8 cellular contexts compared by ENCODE assay signal in the genomic region with DNA sequence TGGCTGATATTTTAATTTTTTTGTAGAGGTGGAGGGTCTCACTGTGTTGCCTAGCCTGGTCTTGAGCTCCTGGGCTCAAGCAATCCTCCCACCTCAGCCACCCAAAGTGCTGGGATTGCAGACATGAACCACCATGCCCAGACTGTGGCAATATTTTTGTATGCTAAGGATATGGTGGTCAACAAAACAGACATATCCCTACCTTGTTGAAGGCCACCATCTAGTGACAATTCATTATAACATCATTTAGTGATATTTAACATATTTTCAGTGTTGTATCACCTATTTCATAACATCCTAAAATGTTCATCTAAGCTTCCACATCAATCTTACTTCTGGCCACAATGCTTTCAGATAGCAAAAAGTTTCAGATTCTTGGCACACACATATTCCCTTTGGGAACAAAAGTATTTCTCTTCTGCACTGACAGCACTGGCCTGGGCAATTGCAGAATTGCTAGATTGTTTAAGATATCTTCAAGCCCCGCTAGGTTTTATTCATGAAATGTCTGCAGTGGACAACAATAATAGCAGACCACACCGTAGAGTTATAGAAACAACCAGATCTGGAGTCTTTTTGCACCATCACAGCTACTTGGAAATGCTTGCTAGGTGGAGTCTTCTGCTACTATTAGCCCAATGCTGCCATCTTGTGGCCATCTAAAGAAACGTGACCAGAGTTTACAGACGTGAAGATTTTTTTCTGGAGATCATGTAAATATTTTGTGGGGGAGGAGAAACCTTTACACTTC. TPM values are rescaled to one million over a fixed set of nuclear protein-coding genes. Genes with fewer than 3 reads are reported as not detected.
A peak's percentile ranks its signal among the peaks of the same experiment; 100 is the strongest.
DNase-seq lines count a peak whose midpoint lies in the region; ATAC-seq and TF ChIP-seq lines count a peak whose summit lies in the region.

No MANE protein-coding gene starts in this region.

- H3K4me3 ChIP-seq in IMR-90 (ENCODE audit: insufficient read depth, low read depth, low read length): no peak overlapping the region
- no peak overlapping the region for H3K4me3 ChIP-seq in PC-3 (ENCODE audit: low read length)
- H3K4me3 ChIP-seq in fibroblast of mammary gland (ENCODE audit: control insufficient read depth, low read depth, low read length): no peak overlapping the region
- no peak overlapping the region for H3K4me3 ChIP-seq in neutrophil (ENCODE audit: low read depth in 1 of 2, low read length in 1 of 2)
- peak overlapping the region; percentile 50 for H3K4me3 ChIP-seq in thoracic aorta

- peaks cover 34% of the 10 kb centered on the region for H3K4me1 Mint-ChIP-seq in activated T-cell treated with anti-CD3 and anti-CD28 coated beads, Interleukin-2, amount 50 U/mL, for 72 hours (ENCODE audit: low read depth)

- TF ChIP-seq POLR2A in IMR-90 (IDR thresholded peaks at IDR 0.05; ENCODE audit: low read depth, low read length): no peak

- no peaks in the 10 kb centered on the region for H3K4me1 ChIP-seq in IMR-90 (ENCODE audit: control insufficient read depth, insufficient read depth, low read length)
- peaks cover 11% of the 10 kb centered on the region for H3K4me1 ChIP-seq in PC-3 (ENCODE audit: insufficient read depth, low read length)
- H3K4me1 ChIP-seq in neutrophil (ENCODE audit: control insufficient read depth in 1 of 2, insufficient read depth in 1 of 2, low read depth in 1 of 2, low read length in 1 of 2): no peaks in the 10 kb centered on the region
- peaks cover 0 to 8% of the 10 kb centered on the region in 2 donors for H3K4me1 ChIP-seq in thoracic aorta (ENCODE audit: control insufficient read depth in 1 of 2, low read depth in 2 of 2)

- peak; percentile 90 for TF ChIP-seq CTCF in IMR-90 (conservative IDR thresholded peaks at IDR 0.05; ENCODE audit: low read depth, low read length)
- peak; percentile 95 for TF ChIP-seq CTCF in PC-3 (conservative IDR thresholded peaks at IDR 0.05; ENCODE audit: low read depth, low read length)
- TF ChIP-seq CTCF in fibroblast of mammary gland (conservative IDR thresholded peaks at IDR 0.05; ENCODE audit: control insufficient read depth, insufficient read depth, low read depth, low read length): peak; percentile 91
- peak; percentile 61 for TF ChIP-seq CTCF in neutrophil (IDR thresholded peaks at IDR 0.05)
- TF ChIP-seq CTCF in thoracic aorta (IDR thresholded peaks at IDR 0.05): peak; percentile 87

- H3K9ac ChIP-seq in IMR-90 (ENCODE audit: low read depth, low read length) (no peak overlapping the region), PC-3 (ENCODE audit: low read length) (no peak overlapping the region)

- no peak overlapping the region for H3K4ac ChIP-seq in IMR-90 (ENCODE audit: low read depth, low read length)

- H3K27me3 Mint-ChIP-seq in activated T-cell treated with anti-CD3 and anti-CD28 coated beads, Interleukin-2, amount 50 U/mL, for 72 hours (ENCODE audit: low read depth): no peaks in the 10 kb centered on the region

- H3F3A ChIP-seq in PC-3 (ENCODE audit: low read length, unreplicated experiment): no peaks in the 10 kb centered on the region

- H3K36me3 ChIP-seq in IMR-90 (ENCODE audit: control insufficient read depth, insufficient read depth, low read length) (no peaks in the 10 kb centered on the region), PC-3 (ENCODE audit: low read depth, low read length) (no peaks in the 10 kb centered on the region), neutrophil (no peaks in the 10 kb centered on the region), thoracic aorta (no peaks in the 10 kb centered on the region)

- POLR2A ChIA-PET in IMR-90 (lab: Charles Lee; ENCODE audit: unreplicated experiment): no interaction called here
- POLR2A ChIA-PET in PC-3 (lab: Charles Lee; ENCODE audit: unreplicated experiment): no interaction called here

- H2AFZ ChIP-seq in IMR-90 (replicated peaks; ENCODE audit: low read length, poor library complexity) (no peak overlapping the region), PC-3 (ENCODE audit: low read length) (no peak overlapping the region)

- dilution Hi-C loops in IMR-90 (cut with HindIII; ENCODE audit: low sequenced_read_pairs, unreplicated experiment): no loop called here

- no peaks in the 10 kb centered on the region for H3K9me3 ChIP-seq in IMR-90 (ENCODE audit: control insufficient read depth, insufficient read depth, low read length)
- no peaks in the 10 kb centered on the region for H3K9me3 ChIP-seq in PC-3 (ENCODE audit: low read length)
- no peaks in the 10 kb centered on the region for H3K9me3 ChIP-seq in neutrophil
- H3K9me3 ChIP-seq in thoracic aorta: no peaks in the 10 kb centered on the region

- no peak overlapping the region for H2BK120ac ChIP-seq in IMR-90 (ENCODE audit: low read depth, low read length)

- CTCF ChIA-PET in IMR-90 (lab: Yijun Ruan, JAX): interaction anchor here (0.5 to 4.6 kb wide), 11 partner anchors 8 to 841 kb away, joined by 3 to 34 read pairs (median 4); partner anchors contain the start of gene CTNNA3
- CTCF ChIA-PET in PC-3 (lab: Charles Lee): interaction anchor here (0.5 to 1.8 kb wide), 12 partner anchors 9 to 548 kb away, joined by 3 to 53 read pairs (median 4); no protein-coding TSS in a partner anchor

- no peak overlapping the region for H3K18ac ChIP-seq in IMR-90 (ENCODE audit: low read depth, low read length)

- no peak overlapping the region for H2BK15ac ChIP-seq in IMR-90 (ENCODE audit: low read depth, low read length)

- no peak overlapping the region for H2BK20ac ChIP-seq in IMR-90 (ENCODE audit: low read depth, low read length)

- H3K4me3 Mint-ChIP-seq in activated T-cell treated with anti-CD3 and anti-CD28 coated beads, Interleukin-2, amount 50 U/mL, for 72 hours: no peak overlapping the region

- H3K9me2 ChIP-seq in PC-3 (replicated peaks; ENCODE audit: low read length): no peaks in the 10 kb centered on the region

- no TSS peak for BruUV-seq in IMR-90 (replicated peaks; lab: Mats Ljungman, UMichigan)
- no TSS peak for BruUV-seq in PC-3 (replicated peaks; lab: Mats Ljungman, UMichigan)

- peak; percentile 90 for TF ChIP-seq RAD21 in IMR-90 (IDR thresholded peaks at IDR 0.05; ENCODE audit: low read length)

- no peak overlapping the region for H3K27ac ChIP-seq in IMR-90 (ENCODE audit: insufficient read depth, low read length)
- H3K27ac ChIP-seq in PC-3 (ENCODE audit: low read length): no peak overlapping the region
- no peak overlapping the region for H3K27ac ChIP-seq in neutrophil
- peak overlapping the region in 1 of 2 donors; percentile 6 for H3K27ac ChIP-seq in thoracic aorta

- H2BK5ac ChIP-seq in IMR-90 (ENCODE audit: low read depth, low read length, poor library complexity, severe bottlenecking): no peak overlapping the region

- DNase-seq in D341Med (ENCODE audit: low spot score): peak; percentile 45
- peak; percentile 84 for DNase-seq in IMR-90
- DNase-seq in PC-3: peak; percentile 95
- peak; percentile 71 to 72 for DNase-seq in activated T-cell treated with anti-CD3 and anti-CD28 coated beads, Interleukin-2, amount 50 U/mL, for 72 hours
- DNase-seq in fibroblast of mammary gland (ENCODE audit: low read depth): peak; percentile 83
- DNase-seq in thoracic aorta (ENCODE audit: low spot score): peak; percentile 24

- peak; percentile 35 for ATAC-seq in GM21390 (IDR thresholded peaks at IDR 0.05; ENCODE audit: unreplicated experiment)
- peak; percentile 88 for ATAC-seq in IMR-90 (ENCODE audit: low read depth)
- peak; percentile 78 for ATAC-seq in PC-3
- ATAC-seq in activated T-cell treated with anti-CD3 and anti-CD28 coated beads, Interleukin-2, amount 50 U/mL, for 72 hours (replicated peaks in 1 of 2): peak; percentile 74 to 75
- ATAC-seq in thoracic aorta (ENCODE audit: insufficient number of reproducible peaks, low FRiP score, low read depth): no peak

- no peak overlapping the region for H2AK5ac ChIP-seq in IMR-90 (ENCODE audit: low read depth, low read length)

- no peak overlapping the region for H4K8ac ChIP-seq in IMR-90 (ENCODE audit: low read depth in 2 of 2, low read length in 2 of 2)

- no peaks in the 10 kb centered on the region for H3K79me1 ChIP-seq in IMR-90 (ENCODE audit: low read depth in 1 of 2, low read length in 2 of 2)

- no peaks in the 10 kb centered on the region for H3K9me1 ChIP-seq in IMR-90 (ENCODE audit: insufficient read depth, low read length)

- no peaks in the 10 kb centered on the region for H3K9me3 Mint-ChIP-seq in activated T-cell treated with anti-CD3 and anti-CD28 coated beads, Interleukin-2, amount 50 U/mL, for 72 hours

- intact Hi-C loops in IMR-90 (cut with micrococcal nuclease): loop anchor here (1.0 to 10.0 kb wide), 6 partner anchors 82 to 1595 kb away; no protein-coding TSS in a partner anchor
- intact Hi-C loops in PC-3 (cut with micrococcal nuclease): loop anchor here (1.0 to 5.0 kb wide), 4 partner anchors 82 to 428 kb away; no protein-coding TSS in a partner anchor

- H3K14ac ChIP-seq in IMR-90 (replicated peaks; ENCODE audit: low read depth, low read length): no peak overlapping the region

- in situ Hi-C loops in IMR-90 (cut with MboI; ENCODE audit: low sequenced_read_pairs): loop anchor here (10.0 kb wide), 1 partner anchor 255 kb away; no protein-coding TSS in a partner anchor

- no peak overlapping the region for H4K5ac ChIP-seq in IMR-90 (ENCODE audit: low read depth, low read length)

- no peaks in the 10 kb centered on the region for H3K36me3 Mint-ChIP-seq in activated T-cell treated with anti-CD3 and anti-CD28 coated beads, Interleukin-2, amount 50 U/mL, for 72 hours (ENCODE audit: insufficient read depth in 2 of 2)

- no peaks in the 10 kb centered on the region for H3K79me2 ChIP-seq in PC-3 (ENCODE audit: low read length)

- H2AK9ac ChIP-seq in IMR-90 (replicated peaks; ENCODE audit: low read depth, low read length, poor library complexity): no peak overlapping the region

- H4K91ac ChIP-seq in IMR-90 (ENCODE audit: insufficient read depth, low read depth, low read length): no peak overlapping the region

- H3K23ac ChIP-seq in IMR-90 (ENCODE audit: low read depth, low read length): no peak overlapping the region

- no peak overlapping the region for H3K27ac Mint-ChIP-seq in activated T-cell treated with anti-CD3 and anti-CD28 coated beads, Interleukin-2, amount 50 U/mL, for 72 hours

- no peak overlapping the region for H3K56ac ChIP-seq in IMR-90 (ENCODE audit: extremely low read depth, insufficient read depth, low read length)

- H4K20me1 ChIP-seq in IMR-90 (ENCODE audit: insufficient read depth, low read length) (no peaks in the 10 kb centered on the region), PC-3 (ENCODE audit: low read length) (no peaks in the 10 kb centered on the region)

- WGBS in IMR-90 (ENCODE audit: extremely low coverage in 2 of 2, insufficient read length in 1 of 2), 2 experiments: 0% methylated on average over 1 of the region's 4 CpGs; no CpG with 5 or more reads in 1 of the 2 experiments

- H3K4me2 ChIP-seq in IMR-90 (ENCODE audit: low read depth, low read length) (no peak overlapping the region), PC-3 (ENCODE audit: low read length) (no peak overlapping the region)

- H3K27me3 ChIP-seq in IMR-90 (ENCODE audit: control insufficient read depth, insufficient read depth, low read length) (peaks cover 3% of the 10 kb centered on the region), PC-3 (ENCODE audit: low read length) (no peaks in the 10 kb centered on the region), neutrophil (no peaks in the 10 kb centered on the region), thoracic aorta (replicated peaks; ENCODE audit: insufficient read depth) (no peaks in the 10 kb centered on the region)

RNA-seq across cellular contexts. Expression of gene DNAJC12, which starts 58.4 kb away (rescaled TPM):
- 1.7 and 2.3 TPM in 2 replicates for total RNA-seq in IMR-90 (2012; rRNA removed)
- polyA plus RNA-seq in IMR-90 (2012; rRNA removed): 2.0 and 2.9 TPM in 2 replicates
- 0.36 and 1.1 TPM in 2 replicates for polyA plus RNA-seq in IMR-90 (2012; cell fraction: cytosol; rRNA removed)
- 0.05 and 1.1 TPM in 2 replicates for polyA plus RNA-seq in IMR-90 (2012; cell fraction: nucleus; rRNA removed; ENCODE audit: low replicate concordance)
- 14.2 and 15.5 TPM in 2 replicates for total RNA-seq in PC-3 (2014; rRNA removed)
- 10 to 100 TPM; 35.6 to 36.4 TPM for total RNA-seq in activated T-cell treated with anti-CD3 and anti-CD28 coated beads, Interleukin-2, amount 50 U/mL, for 72 hours
- 1 to 10 TPM; 1.2 to 5.1 TPM for total RNA-seq in thoracic aorta

Comparison
In these comparisons a context has a peak if more than half of its experiments do, and no peak if none do; other contexts are left out.
1. DNase-seq: peak in every context shown above with its lines; median percentile 95 in PC-3; 84 in IMR-90; 83 in fibroblast of mammary gland; 72 in activated T-cell treated with anti-CD3 and anti-CD28 coated beads, Interleukin-2, amount 50 U/mL, for 72 hours; 45 in D341Med; 24 in thoracic aorta.